8 cellular contexts compared by ENCODE assay signal in genomic region chr1:36384542-36385409, GRCh38. TPM values are rescaled to one million over a fixed set of nuclear protein-coding genes. Genes with fewer than 3 reads are reported as not detected.
DNase-seq lines count a peak whose midpoint lies in the region; ATAC-seq, FAIRE-seq and TF ChIP-seq lines count a peak whose summit lies in the region.

No MANE protein-coding gene starts in this region.

- peaks cover 55 to 75% (median 65%) of the 10 kb centered on the region in 7 donors for H3K4me1 Mint-ChIP-seq in naive thymus-derived CD4-positive, alpha-beta T cell

- H3K9ac ChIP-seq in fibroblast of lung (ENCODE audit: insufficient read depth, low read length): peak overlapping the region; percentile 95

- intact Hi-C loops in naive thymus-derived CD4-positive, alpha-beta T cell (cut with micrococcal nuclease): loop anchor here in 1 of 2 donors (5.0 kb wide), 1 partner anchor 78 kb away; the partner anchor contains the start of gene MRPS15

- no peaks in the 10 kb centered on the region for H3K36me3 ChIP-seq in fibroblast of lung (ENCODE audit: control insufficient read depth, insufficient read depth, low read length)
- H3K36me3 ChIP-seq in naive thymus-derived CD4-positive, alpha-beta T cell (ENCODE audit: control insufficient read depth in 2 of 3, insufficient read depth in 3 of 3, low read length in 3 of 3): peaks cover 0 to 14% (median 0%) of the 10 kb centered on the region in 3 experiments
- no peaks in the 10 kb centered on the region for H3K36me3 ChIP-seq in urinary bladder (ENCODE audit: insufficient read depth)

- TF ChIP-seq CTCF in fibroblast of lung (conservative IDR thresholded peaks at IDR 0.05 in 1 of 2, IDR thresholded peaks at IDR 0.05 in 1 of 2; ENCODE audit: low read depth in 1 of 2, low read length in 2 of 2): no peak

- H3K4me3 ChIP-seq in fibroblast of lung (replicated peaks in 1 of 4; ENCODE audit: control extremely low read depth in 1 of 4, insufficient read depth in 1 of 4, low read depth in 3 of 4, low read length in 4 of 4): peak overlapping the region; percentile 94 to 98 (median 95)
- peak overlapping the region; percentile 96 for H3K4me3 ChIP-seq in naive thymus-derived CD4-positive, alpha-beta T cell (ENCODE audit: low read length)
- H3K4me3 ChIP-seq in urinary bladder (ENCODE audit: low read depth, low read length): peak overlapping the region; percentile 85

- peaks cover 52% of the 10 kb centered on the region for H3K79me2 ChIP-seq in fibroblast of lung (ENCODE audit: control insufficient read depth, insufficient read depth, low read length)

- no peaks in the 10 kb centered on the region for H4K20me1 ChIP-seq in fibroblast of lung (ENCODE audit: control insufficient read depth, extremely low read depth, insufficient read depth, low read length)

- DNase-seq in A172 (ENCODE audit: low spot score) (peak; percentile 38), NCI-H510A treated with DMSO at 0.1 percent for 48 hours (lab: John Stamatoyannopoulos, UW) (peak; percentile 93), fibroblast of lung (ENCODE audit: low read depth in 2 of 2) (peak; percentile 6 to 21), HTR-8/SVneo (ENCODE audit: insufficient read length, low spot score) (no peak)
- peak; percentile 68 for DNase-seq in activated CD8-positive, alpha-beta memory T cell treated with anti-CD3 and anti-CD28 coated beads, Interleukin-2, amount 50 U/mL, for 48 hours
- DNase-seq in naive thymus-derived CD4-positive, alpha-beta T cell: peak; percentile 18 to 62 (median 51)

- H3K27ac ChIP-seq in fibroblast of lung (ENCODE audit: insufficient read depth, low read length) (peak overlapping the region; percentile 92), urinary bladder (ENCODE audit: low read depth) (peak overlapping the region; percentile 87)
- H3K27ac ChIP-seq in naive thymus-derived CD4-positive, alpha-beta T cell (ENCODE audit: low read depth, low read length): peak overlapping the region; percentile 97

- H2AFZ ChIP-seq in fibroblast of lung (ENCODE audit: low read length): no peak overlapping the region

- no peaks in the 10 kb centered on the region for H3K27me3 ChIP-seq in fibroblast of lung (ENCODE audit: control insufficient read depth, insufficient read depth, low read length)
- H3K27me3 ChIP-seq in naive thymus-derived CD4-positive, alpha-beta T cell (ENCODE audit: control insufficient read depth in 2 of 2, insufficient read depth in 2 of 2, low read length in 2 of 2): no peaks in the 10 kb centered on the region

- H3K4me3 Mint-ChIP-seq in naive thymus-derived CD4-positive, alpha-beta T cell: peak overlapping the region; percentile 85 to 95 (median 93)

- peaks cover 15% of the 10 kb centered on the region for H3K4me1 ChIP-seq in fibroblast of lung (ENCODE audit: control insufficient read depth, extremely low read depth, insufficient read depth, low read length)
- peaks cover 26 to 29% of the 10 kb centered on the region in 2 donors for H3K4me1 ChIP-seq in naive thymus-derived CD4-positive, alpha-beta T cell (ENCODE audit: control insufficient read depth in 2 of 2, insufficient read depth in 2 of 2, low read length in 2 of 2)
- H3K4me1 ChIP-seq in urinary bladder (ENCODE audit: insufficient read depth): no peaks in the 10 kb centered on the region

- H3K9me3 ChIP-seq in fibroblast of lung (ENCODE audit: control insufficient read depth, insufficient read depth, low read depth, low read length): no peaks in the 10 kb centered on the region
- H3K9me3 ChIP-seq in naive thymus-derived CD4-positive, alpha-beta T cell (ENCODE audit: control insufficient read depth in 2 of 3, low read length in 3 of 3): no peaks in the 10 kb centered on the region

- TF ChIP-seq POLR2A in GM19193 (IDR thresholded peaks at IDR 0.05; ENCODE audit: extremely low read depth, insufficient read depth, insufficient read length): peak; percentile 1

- peaks cover 0 to 2% (median 0%) of the 10 kb centered on the region in 11 donors for H3K9me3 Mint-ChIP-seq in naive thymus-derived CD4-positive, alpha-beta T cell

- WGBS in urinary bladder: under 1% methylated on average over 25 of the region's 25 CpGs

- peak overlapping the region; percentile 83 to 97 (median 95) for H3K27ac Mint-ChIP-seq in naive thymus-derived CD4-positive, alpha-beta T cell

- no peak for ATAC-seq in naive thymus-derived CD4-positive, alpha-beta T cell

- H3K4me2 ChIP-seq in fibroblast of lung (ENCODE audit: extremely low read depth, insufficient read depth, low read length): peak overlapping the region; percentile 92

- POLR2A ChIA-PET in naive thymus-derived CD4-positive, alpha-beta T cell (lab: Charles Lee): interaction anchor here (0.5 to 4.0 kb wide), 13 partner anchors 11 to 291 kb away, joined by 3 to 32 read pairs (median 4); partner anchors contain the start of genes LSM10 and MRPS15

- CTCF ChIA-PET in naive thymus-derived CD4-positive, alpha-beta T cell (lab: Charles Lee): interaction anchor here (1.0 to 5.6 kb wide), 6 partner anchors 17 to 42 kb away, joined by 3 to 48 read pairs (median 4); no protein-coding TSS in a partner anchor

- H3K36me3 Mint-ChIP-seq in naive thymus-derived CD4-positive, alpha-beta T cell: peaks cover 0 to 16% (median 3%) of the 10 kb centered on the region in 5 donors

- no peak for FAIRE-seq in HTR-8/SVneo (lab: Jason Lieb, UNC)

- H3K27me3 Mint-ChIP-seq in naive thymus-derived CD4-positive, alpha-beta T cell: no peaks in the 10 kb centered on the region

RNA-seq across cellular contexts. Expression of gene STK40, which starts 0.9 kb away (rescaled TPM):
- total RNA-seq in A172 (2014; rRNA removed; shearing (Covaris generic)): 13.8 and 17.1 TPM in 2 replicates
- total RNA-seq in fibroblast of lung: 10.5 and 14.2 TPM in 2 replicates
- 15.1 and 15.4 TPM in 2 replicates for polyA plus RNA-seq in fibroblast of lung
- 15.0 and 16.4 TPM in 2 replicates for polyA plus RNA-seq in fibroblast of lung (2012)
- 22.0 and 28.6 TPM in 2 replicates for polyA minus RNA-seq in fibroblast of lung (ENCODE audit: low replicate concordance)
- 10 to 100 TPM; 27.6 to 56.8 (median 48.2) TPM for total RNA-seq in naive thymus-derived CD4-positive, alpha-beta T cell
- 10 to 100 TPM; 28.0 to 43.1 TPM for polyA plus RNA-seq in naive thymus-derived CD4-positive, alpha-beta T cell
- 11.8 TPM for total RNA-seq in urinary bladder
- polyA plus RNA-seq in urinary bladder: 73.5 TPM

RNA-seq across cellular contexts. Expression of gene LSM10, which starts 12.9 kb away (rescaled TPM):
- total RNA-seq in A172 (2014; rRNA removed; shearing (Covaris generic)): 6.4 and 7.0 TPM in 2 replicates
- 13.9 and 19.2 TPM in 2 replicates for total RNA-seq in fibroblast of lung
- 33.5 and 49.1 TPM in 2 replicates for polyA plus RNA-seq in fibroblast of lung
- 42.8 and 74.8 TPM in 2 replicates for polyA plus RNA-seq in fibroblast of lung (2012)
- polyA minus RNA-seq in fibroblast of lung (ENCODE audit: low replicate concordance): 41.9 and 79.5 TPM in 2 replicates
- total RNA-seq in naive thymus-derived CD4-positive, alpha-beta T cell: 10 to 100 TPM; 21.9 to 49.7 (median 35.7) TPM
- 100 to 1,000 TPM; 106 to 144 TPM for polyA plus RNA-seq in naive thymus-derived CD4-positive, alpha-beta T cell
- total RNA-seq in urinary bladder: 4.1 TPM
- polyA plus RNA-seq in urinary bladder: 78.9 TPM
